11 cellular contexts compared by ENCODE assay signal in genomic region chr2:64748561-64748960, GRCh38.
DNase-seq lines count a peak whose midpoint lies in the region; TF ChIP-seq lines count a peak whose summit lies in the region.
"Had no signal": no experiment of that assay in that cellular context is flagged by ENCODE, and none has a peak within 500 bp of the region (broad histone marks: within the 10 kb centered on the region; RNA-seq: fewer than 3 reads in every experiment).

No MANE protein-coding gene starts in this region.

- no peak for TF ChIP-seq EP300 in tibial nerve (IDR thresholded peaks at IDR 0.05)

- H3K9ac ChIP-seq in muscle layer of colon (ENCODE audit: low read length): no peak overlapping the region

- TF ChIP-seq POLR2A in adrenal gland (IDR thresholded peaks at IDR 0.05): no peak
- TF ChIP-seq POLR2A in tibial nerve (IDR thresholded peaks at IDR 0.05): no peak

- peaks cover 38% of the 10 kb centered on the region for H3K4me1 Mint-ChIP-seq in activated naive CD4-positive, alpha-beta T cell treated with anti-CD3 and anti-CD28 coated beads, Interleukin-2, amount 50 U/mL, for 24 hours

- H3K27ac Mint-ChIP-seq in activated naive CD4-positive, alpha-beta T cell treated with anti-CD3 and anti-CD28 coated beads, Interleukin-2, amount 50 U/mL, for 24 hours: peak overlapping the region; percentile 90

- WGBS in adrenal gland, 4 donors: 50 to 64% (median 57%) methylated on average over 2 of the region's 2 CpGs
- 47 to 58% methylated on average over 2 of the region's 2 CpGs for WGBS in tibial nerve, 2 donors

- no peak for TF ChIP-seq CTCF in adrenal gland (IDR thresholded peaks at IDR 0.05)
- TF ChIP-seq CTCF in tibial nerve (IDR thresholded peaks at IDR 0.05): no peak

- DNase-seq in activated naive CD4-positive, alpha-beta T cell (lab: John Stamatoyannopoulos, UW): no peak
- DNase-seq in adrenal gland (peak in 2 of 7 donors; percentile 24 to 27), tibial nerve (ENCODE audit: low spot score in 2 of 2) (no peak), SK-N-DZ (ENCODE audit: low spot score) (no peak), NCI-H1930 (lab: John Stamatoyannopoulos, UW) (no peak), DMS 273 (lab: John Stamatoyannopoulos, UW; ENCODE audit: unreplicated experiment) (no peak)
- DNase-seq: body of pancreas had no signal

- no peaks in the 10 kb centered on the region for H3K36me3 Mint-ChIP-seq in activated naive CD4-positive, alpha-beta T cell treated with anti-CD3 and anti-CD28 coated beads, Interleukin-2, amount 50 U/mL, for 24 hours

- intact Hi-C loops in adrenal gland (cut with DNase I): no loop called here

- H3K4me3 Mint-ChIP-seq in activated naive CD4-positive, alpha-beta T cell treated with anti-CD3 and anti-CD28 coated beads, Interleukin-2, amount 50 U/mL, for 24 hours: peak overlapping the region; percentile 58

- H3K36me3 ChIP-seq in adrenal gland (replicated peaks in 1 of 2) (no peaks in the 10 kb centered on the region), muscle layer of colon (ENCODE audit: insufficient read depth, low read length) (no peaks in the 10 kb centered on the region), tibial nerve (no peaks in the 10 kb centered on the region)
- H3K36me3 ChIP-seq: SJSA1 had no signal

- H3K4me3 ChIP-seq in adrenal gland (no peak overlapping the region), muscle layer of colon (ENCODE audit: low read depth in 1 of 2, low read length in 2 of 2) (no peak overlapping the region), tibial nerve (no peak overlapping the region)
- H3K4me3 ChIP-seq: body of pancreas, SJSA1 had no signal

- no peaks in the 10 kb centered on the region for H3K27me3 ChIP-seq in adrenal gland
- no peaks in the 10 kb centered on the region for H3K27me3 ChIP-seq in muscle layer of colon (ENCODE audit: control insufficient read depth in 1 of 2, insufficient read depth in 2 of 2, low read length in 2 of 2)
- H3K27me3 ChIP-seq in tibial nerve: no peaks in the 10 kb centered on the region
- H3K27me3 ChIP-seq: body of pancreas, SJSA1 had no signal

- H3K27ac ChIP-seq in adrenal gland: peak overlapping the region; percentile 93 to 97 (median 97)
- H3K27ac ChIP-seq in muscle layer of colon (ENCODE audit: low read depth, low read length): peak overlapping the region; percentile 93
- peak overlapping the region; percentile 96 to 100 (median 97) for H3K27ac ChIP-seq in tibial nerve
- H3K27ac ChIP-seq: C4-2B, SJSA1 had no signal

- no peaks in the 10 kb centered on the region for H3K9me3 Mint-ChIP-seq in activated naive CD4-positive, alpha-beta T cell treated with anti-CD3 and anti-CD28 coated beads, Interleukin-2, amount 50 U/mL, for 24 hours

- H3K9me3 ChIP-seq in adrenal gland (replicated peaks in 1 of 3): no peaks in the 10 kb centered on the region
- H3K9me3 ChIP-seq in muscle layer of colon (ENCODE audit: low read length): no peaks in the 10 kb centered on the region
- no peaks in the 10 kb centered on the region for H3K9me3 ChIP-seq in tibial nerve
- H3K9me3 ChIP-seq: body of pancreas, SJSA1 had no signal

- H3K4me1 ChIP-seq in adrenal gland (replicated peaks in 1 of 2) (peaks cover 14 to 48% of the 10 kb centered on the region in 2 donors), muscle layer of colon (ENCODE audit: insufficient read depth, low read length) (peaks cover 19% of the 10 kb centered on the region), tibial nerve (peaks cover 0 to 52% (median 13%) of the 10 kb centered on the region in 4 donors)

- no peaks in the 10 kb centered on the region for H3K27me3 Mint-ChIP-seq in activated naive CD4-positive, alpha-beta T cell treated with anti-CD3 and anti-CD28 coated beads, Interleukin-2, amount 50 U/mL, for 24 hours
